ENCODE assay signal across 8 cellular contexts in the genomic region with DNA sequence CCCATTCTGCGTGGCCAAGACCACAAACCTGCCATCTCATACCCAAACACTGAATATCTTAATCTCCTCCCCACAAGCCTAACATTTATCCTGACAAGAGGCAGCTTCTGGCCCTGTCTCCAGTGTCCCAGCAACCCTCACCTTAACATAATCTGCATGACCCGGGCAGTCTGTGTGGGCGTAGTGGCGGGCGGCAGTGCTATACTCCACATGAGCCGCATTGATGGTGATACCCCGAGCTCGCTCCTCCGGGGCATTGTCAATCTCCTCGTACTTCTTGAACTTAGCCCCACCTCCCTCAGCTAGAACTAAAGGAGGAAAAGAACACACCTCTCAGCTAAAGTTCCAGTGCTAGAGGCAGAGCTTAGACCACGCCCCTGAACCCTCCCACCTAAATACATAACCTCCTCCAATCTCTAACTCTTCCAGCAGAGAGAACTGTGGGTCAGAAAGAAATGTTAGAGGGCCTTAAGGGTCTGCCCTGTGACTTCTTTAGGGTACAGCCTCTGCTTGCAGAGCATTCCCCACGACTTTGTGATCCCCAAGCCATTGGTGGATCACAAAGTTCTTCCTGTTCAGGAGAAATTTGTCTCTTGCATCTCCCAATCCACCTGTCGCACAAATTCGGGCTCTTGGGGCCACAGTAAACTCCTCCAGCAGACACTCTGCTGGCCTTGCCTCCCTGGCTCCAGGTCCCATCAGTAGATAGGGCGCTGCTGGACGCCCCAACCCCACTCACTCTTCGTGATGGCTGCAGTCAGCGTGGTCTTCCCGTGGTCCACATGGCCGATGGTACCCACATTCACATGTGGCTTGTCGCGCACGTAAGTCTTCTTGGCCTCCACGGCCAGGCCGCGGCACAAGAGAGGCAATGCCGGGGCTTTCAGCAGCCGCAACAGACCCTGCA. TPM values are rescaled to one million over a fixed set of nuclear protein-coding genes. Genes with fewer than 3 reads are reported as not detected.
DNase-seq lines count a peak whose midpoint lies in the region; ATAC-seq and TF ChIP-seq lines count a peak whose summit lies in the region.

No MANE protein-coding gene starts in this region.

- 26 to 52% methylated on average over 16 to 26 of the region's 28 CpGs for WGBS in thyroid gland, 2 donors

- H3K4me1 ChIP-seq in colonic mucosa (peaks cover 8% of the 10 kb centered on the region), thyroid gland (peaks cover 14 to 17% of the 10 kb centered on the region in 2 donors)

- ATAC-seq in HG02642 (IDR thresholded peaks at IDR 0.05; ENCODE audit: poor library complexity, unreplicated experiment) (peak; percentile 2), HG03439 (IDR thresholded peaks at IDR 0.05; ENCODE audit: unreplicated experiment) (no peak)

- no peak for TF ChIP-seq POLR2A in thyroid gland (IDR thresholded peaks at IDR 0.05)

- POLR2A ChIA-PET in RWPE1 (lab: Yijun Ruan, JAX; ENCODE audit: low non-redundant PET), result no interaction called here

- TF ChIP-seq CTCF in RWPE1 (conservative IDR thresholded peaks at IDR 0.05; ENCODE audit: low read depth) (no peak), colonic mucosa (IDR thresholded peaks at IDR 0.05) (no peak), mesothelial cell of epicardium (IDR thresholded peaks at IDR 0.05; ENCODE audit: unreplicated experiment) (no peak), thyroid gland (IDR thresholded peaks at IDR 0.05) (no peak)

- peak overlapping the region; percentile 80 for H3K27ac ChIP-seq in RWPE1
- H3K27ac ChIP-seq in colonic mucosa, result peak overlapping the region; percentile 79
- H3K27ac ChIP-seq in thyroid gland, result peak overlapping the region in 2 of 3 donors; percentile 82

- H3K36me3 ChIP-seq in colonic mucosa, result peaks cover 17% of the 10 kb centered on the region
- peaks cover 28% of the 10 kb centered on the region in 2 donors for H3K36me3 ChIP-seq in thyroid gland

- DNase-seq in EL, result peak; percentile 40
- no peak for DNase-seq in RWPE1 (ENCODE audit: low spot score)
- peak; percentile 81 for DNase-seq in colonic mucosa
- DNase-seq in mesothelial cell of epicardium (ENCODE audit: low spot score in 2 of 2, unreplicated experiment in 2 of 2), result no peak
- DNase-seq in thyroid gland, result peak in 1 of 2 donors; percentile 18
- no peak for DNase-seq in foreskin melanocyte

- H3K27ac Mint-ChIP-seq in mesothelial cell of epicardium, result peak overlapping the region; percentile 98

- H3K27me3 ChIP-seq in colonic mucosa (no peaks in the 10 kb centered on the region), thyroid gland (no peaks in the 10 kb centered on the region)

- CTCF ChIA-PET in RWPE1 (lab: Yijun Ruan, JAX), result interaction anchor here (0.5 to 1.8 kb wide), 5 partner anchors 9 to 1003 kb away, joined by 3 to 11 read pairs (median 3); no protein-coding TSS in a partner anchor

- no peaks in the 10 kb centered on the region for H3K27me3 Mint-ChIP-seq in mesothelial cell of epicardium (ENCODE audit: low read depth)

- H3K36me3 Mint-ChIP-seq in mesothelial cell of epicardium, result peaks cover 11% of the 10 kb centered on the region

- H3K9me3 ChIP-seq in colonic mucosa, result no peaks in the 10 kb centered on the region
- no peaks in the 10 kb centered on the region for H3K9me3 ChIP-seq in thyroid gland

- peak overlapping the region; percentile 97 for H3K4me3 Mint-ChIP-seq in mesothelial cell of epicardium

- intact Hi-C loops in colonic mucosa (cut with DNase I) (no loop called here), thyroid gland (cut with DNase I) (no loop called here)

- H3K9ac ChIP-seq in colonic mucosa (ENCODE audit: low read depth in 2 of 2, low read length in 2 of 2), result peak overlapping the region; percentile 98 to 99

- no peaks in the 10 kb centered on the region for H3K9me3 Mint-ChIP-seq in mesothelial cell of epicardium

- H3K4me3 ChIP-seq in colonic mucosa (peak overlapping the region; percentile 97), thyroid gland (replicated peaks in 1 of 3) (peak overlapping the region; percentile 72 to 95 (median 74))

- peaks cover 23% of the 10 kb centered on the region for H3K4me1 Mint-ChIP-seq in mesothelial cell of epicardium

RNA-seq across cellular contexts. Expression of gene TUFM, which starts 0.7 kb away (rescaled TPM):
- total RNA-seq in colonic mucosa (100 to 1,000 TPM; 252 to 427 TPM), mesothelial cell of epicardium (122 to 134 TPM (median 127 TPM) in 3 replicates), thyroid gland (100 to 1,000 TPM in 3 of 4 donors, 10 to 100 TPM in 1; 95.7 to 172 (median 126) TPM)

RNA-seq across cellular contexts. Expression of gene SH2B1, which starts 18.2 kb away (rescaled TPM):
- 100 to 1,000 TPM in 1 of 2 donors, 10 to 100 TPM in 1; 54.0 to 111 TPM for total RNA-seq in colonic mucosa
- 73.9 to 78.5 TPM (median 76.8 TPM) in 3 replicates for total RNA-seq in mesothelial cell of epicardium
- total RNA-seq in thyroid gland, result 10 to 100 TPM; 34.4 to 60.6 (median 38.8) TPM

RNA-seq across cellular contexts. Expression of gene ATXN2L, which starts 22.6 kb away (rescaled TPM):
- total RNA-seq in colonic mucosa, result 100 to 1,000 TPM in 1 of 2 donors, 10 to 100 TPM in 1; 85.3 to 134 TPM
- total RNA-seq in mesothelial cell of epicardium, result 215 to 230 TPM (median 219 TPM) in 3 replicates
- total RNA-seq in thyroid gland, result 10 to 100 TPM; 49.3 to 78.7 (median 62.0) TPM

RNA-seq across cellular contexts. Expression of gene ATP2A1, which starts 32.9 kb away (rescaled TPM):
- 1 to 10 TPM in 1 of 2 donors, under 1 TPM in 1; 0.40 to 2.9 TPM for total RNA-seq in colonic mucosa
- 2.9 to 3.6 TPM (median 3.0 TPM) in 3 replicates for total RNA-seq in mesothelial cell of epicardium
- total RNA-seq in thyroid gland, result 1 to 10 TPM in 2 of 4 donors, under 1 TPM in 1, not detected in 1; 0.27 to 2.7 (median 2.3) TPM

Comparison
In these comparisons a context has a peak if more than half of its experiments do, and no peak if none do; other contexts are left out.
1. DNase-seq: peak in EL (single experiment) and colonic mucosa (single experiment); none in RWPE1 (single experiment), mesothelial cell of epicardium (0 of 2) and foreskin melanocyte (single experiment).
2. Peak in every context shown above with its lines, with median percentiles within 50 percentile points of each other: H3K27ac ChIP-seq.